In genomic region chr2:2405780-2406179, GRCh38 we compare ENCODE assay signal across 8 cellular contexts.
"Had no signal": no experiment of that assay in that cellular context is flagged by ENCODE, and none has a peak within 500 bp of the region (broad histone marks: within the 10 kb centered on the region; RNA-seq: fewer than 3 reads in every experiment).

No MANE protein-coding gene starts in this region.

- FAIRE-seq: G401.6, GM12878, GM12891, GM12892, GM18507, GM19239 had no signal

- ATAC-seq: GM12878 had no signal

- H3K4me3 ChIP-seq: GM12878 had no signal

- DNase-seq: GDM1, GF-D8 had no signal
